ENCODE assay signal across 12 cellular contexts in the genomic region with DNA sequence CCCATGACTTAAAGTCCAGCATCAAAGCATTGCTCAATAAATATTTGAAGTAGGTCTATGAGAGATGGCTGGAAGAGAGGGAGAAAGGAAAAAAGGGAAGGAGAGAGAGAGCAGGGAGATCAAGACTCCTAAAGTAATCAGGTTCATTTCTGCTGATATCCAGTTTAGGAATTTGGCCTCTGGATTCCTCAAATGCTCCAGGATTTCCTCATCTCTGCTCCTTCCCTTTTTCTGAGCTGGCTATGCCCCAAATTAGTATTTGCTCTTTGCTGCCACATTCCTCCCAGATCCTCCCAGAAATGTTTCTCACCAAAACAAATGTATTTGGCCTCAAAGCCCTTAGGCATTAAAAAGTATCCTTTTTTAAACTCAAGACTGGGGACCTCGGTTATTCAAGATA.
DNase-seq lines count a peak whose midpoint lies in the region; ATAC-seq, FAIRE-seq and TF ChIP-seq lines count a peak whose summit lies in the region.
"Had no signal": no experiment of that assay in that cellular context is flagged by ENCODE, and none has a peak within 500 bp of the region (broad histone marks: within the 10 kb centered on the region; RNA-seq: fewer than 3 reads in every experiment).

No MANE protein-coding gene starts in this region.

- H3K36me3 ChIP-seq in left ventricle myocardium inferior (no peaks in the 10 kb centered on the region), RWPE2 (ENCODE audit: low read depth) (no peaks in the 10 kb centered on the region)

- no peak for DNase-seq in Right ventricle myocardium superior
- no peak for DNase-seq in left ventricle myocardium inferior
- DNase-seq in RWPE2 (ENCODE audit: low spot score), result no peak
- peak; percentile 52 for DNase-seq in foreskin melanocyte
- peak; percentile 14 for DNase-seq in urothelium cell line (ENCODE audit: low spot score)
- no peak for DNase-seq in Ammon's horn (ENCODE audit: low spot score)
- DNase-seq: activated naive CD4-positive, alpha-beta T cell treated with anti-CD3 and anti-CD28 coated beads for 36 hours had no signal

- H3K27me3 ChIP-seq in left ventricle myocardium inferior (ENCODE audit: low read depth) (no peaks in the 10 kb centered on the region), RWPE2 (ENCODE audit: insufficient read depth, poor library complexity, severe bottlenecking) (no peaks in the 10 kb centered on the region)

- H3K9me3 ChIP-seq in left ventricle myocardium inferior (replicated peaks) (no peaks in the 10 kb centered on the region), RWPE2 (ENCODE audit: severe bottlenecking) (no peaks in the 10 kb centered on the region)

- H3K4me3 ChIP-seq in left ventricle myocardium inferior, result no peak overlapping the region
- H3K4me3 ChIP-seq in RWPE2 (ENCODE audit: severe bottlenecking), result no peak overlapping the region

- ATAC-seq in Right ventricle myocardium superior (ENCODE audit: poor library complexity) (peak; percentile 55), RWPE2 (ENCODE audit: low read depth) (peak; percentile 50), GM18909 (IDR thresholded peaks at IDR 0.05; ENCODE audit: poor library complexity, unreplicated experiment) (no peak), HG02852 (IDR thresholded peaks at IDR 0.05; ENCODE audit: unreplicated experiment) (no peak)
- ATAC-seq: HCT116 had no signal

- H3K27ac ChIP-seq in left ventricle myocardium inferior (replicated peaks) (no peak overlapping the region), RWPE2 (ENCODE audit: poor library complexity, severe bottlenecking) (no peak overlapping the region)
- H3K27ac ChIP-seq: VCaP had no signal

- intact Hi-C loops in Right ventricle myocardium superior (cut with DNase I), result no loop called here
- intact Hi-C loops in left ventricle myocardium inferior (cut with micrococcal nuclease), result no loop called here

- H3K4me1 ChIP-seq in left ventricle myocardium inferior, result no peaks in the 10 kb centered on the region
- H3K4me1 ChIP-seq in RWPE2 (ENCODE audit: insufficient read depth, poor library complexity, severe bottlenecking), result no peaks in the 10 kb centered on the region

- no peak for FAIRE-seq in urothelium cell line (lab: Jason Lieb, UNC)
- FAIRE-seq: colon had no signal

- TF ChIP-seq CTCF in left ventricle myocardium inferior (IDR thresholded peaks at IDR 0.05; ENCODE audit: borderline replicate concordance), result no peak
- no peak for TF ChIP-seq CTCF in RWPE2 (IDR thresholded peaks at IDR 0.05; ENCODE audit: poor library complexity, severe bottlenecking)

Comparison
In these comparisons a context has a peak if more than half of its experiments do, and no peak if none do; other contexts are left out.
1. ATAC-seq: peak in Right ventricle myocardium superior (single experiment) and RWPE2 (single experiment); none in GM18909 (single experiment) and HG02852 (single experiment).
2. DNase-seq: peak in foreskin melanocyte (single experiment) and urothelium cell line (single experiment); none in Right ventricle myocardium superior (single experiment), left ventricle myocardium inferior (single experiment), RWPE2 (single experiment) and Ammon's horn (single experiment).